In the genomic region with DNA sequence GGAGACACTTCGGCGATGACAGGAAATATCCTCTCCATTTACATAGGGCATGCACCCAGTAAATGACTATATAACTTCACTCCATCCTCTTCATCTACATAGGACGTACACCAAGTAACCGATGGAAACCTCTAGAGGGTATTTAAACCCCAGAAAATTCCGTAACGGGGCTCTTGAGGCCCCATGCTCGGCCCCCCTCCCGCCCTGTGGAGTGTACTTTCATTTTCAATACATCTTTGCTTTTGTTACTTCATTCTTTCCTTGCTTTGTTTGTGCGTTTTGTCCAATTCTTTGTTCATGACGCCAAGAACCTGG, we compare ENCODE assay signal across 8 cellular contexts. TPM values are rescaled to one million over a fixed set of nuclear protein-coding genes. Genes with fewer than 3 reads are reported as not detected.
A peak's percentile ranks its signal among the peaks of the same experiment; 100 is the strongest.
DNase-seq lines count a peak whose midpoint lies in the region; ATAC-seq and TF ChIP-seq lines count a peak whose summit lies in the region.

No MANE protein-coding gene starts in this region.

- POLR2A ChIA-PET in naive thymus-derived CD4-positive, alpha-beta T cell (lab: Charles Lee), result no interaction called here

- no peaks in the 10 kb centered on the region for H3K4me1 ChIP-seq in BE2C
- H3K4me1 ChIP-seq in KMS-11 (ENCODE audit: low read depth, poor library complexity, severe bottlenecking), result no peaks in the 10 kb centered on the region
- no peaks in the 10 kb centered on the region for H3K4me1 ChIP-seq in colonic mucosa
- H3K4me1 ChIP-seq in naive thymus-derived CD4-positive, alpha-beta T cell (ENCODE audit: control insufficient read depth in 2 of 2, insufficient read depth in 2 of 2, low read length in 2 of 2), result peaks cover 0 to 6% of the 10 kb centered on the region in 2 donors

- H3K27me3 ChIP-seq in BE2C, result no peaks in the 10 kb centered on the region
- H3K27me3 ChIP-seq in KMS-11 (ENCODE audit: insufficient read depth, low read depth), result no peaks in the 10 kb centered on the region
- peaks cover 13% of the 10 kb centered on the region for H3K27me3 ChIP-seq in colonic mucosa
- peaks cover 4 to 7% of the 10 kb centered on the region in 2 donors for H3K27me3 ChIP-seq in naive thymus-derived CD4-positive, alpha-beta T cell (ENCODE audit: control insufficient read depth in 2 of 2, insufficient read depth in 2 of 2, low read length in 2 of 2)

- intact Hi-C loops in colonic mucosa (cut with DNase I), result no loop called here
- intact Hi-C loops in naive thymus-derived CD4-positive, alpha-beta T cell (cut with micrococcal nuclease), result loop anchor here in 1 of 2 donors (5.0 kb wide), 1 partner anchor 277 kb away; the partner anchor contains the start of genes HTD2 and RPP14

- no peak for DNase-seq in BE2C
- no peak for DNase-seq in colonic mucosa
- no peak for DNase-seq in naive thymus-derived CD4-positive, alpha-beta T cell
- DNase-seq in LoVo (ENCODE audit: low spot score), result no peak
- DNase-seq in activated CD4-positive, CD25-positive, alpha-beta regulatory T cell (lab: John Stamatoyannopoulos, UW), result no peak
- DNase-seq in HK-2 (ENCODE audit: unreplicated experiment), result no peak
- DNase-seq in HUDEP-2 (lab: John Stamatoyannopoulos, UW; ENCODE audit: unreplicated experiment in 76 of 76), result no peak

- H3K36me3 Mint-ChIP-seq in naive thymus-derived CD4-positive, alpha-beta T cell, result peaks cover 0 to 7% (median 6%) of the 10 kb centered on the region in 5 donors

- peak overlapping the region; percentile 22; the same call in 1 of the 2 replicates for H3K9ac ChIP-seq in KMS-11
- peak overlapping the region; percentile 53 to 76 for H3K9ac ChIP-seq in colonic mucosa (ENCODE audit: low read depth in 2 of 2, low read length in 2 of 2)

- no peaks in the 10 kb centered on the region for H4K20me1 ChIP-seq in KMS-11 (ENCODE audit: insufficient read depth)

- TF ChIP-seq CTCF in BE2C (IDR thresholded peaks at IDR 0.05; ENCODE audit: low read depth, low read length), result no peak
- no peak for TF ChIP-seq CTCF in KMS-11 (conservative IDR thresholded peaks at IDR 0.05; ENCODE audit: low read depth, low read length)
- TF ChIP-seq CTCF in colonic mucosa (IDR thresholded peaks at IDR 0.05), result no peak

- peak overlapping the region; percentile 84 for H3K4me2 ChIP-seq in KMS-11

- no peaks in the 10 kb centered on the region for H3K79me2 ChIP-seq in KMS-11 (ENCODE audit: insufficient read depth, low read depth)

- H3K27me3 Mint-ChIP-seq in naive thymus-derived CD4-positive, alpha-beta T cell, result peaks cover 30 to 60% (median 51%) of the 10 kb centered on the region in 5 donors

- CTCF ChIA-PET in naive thymus-derived CD4-positive, alpha-beta T cell (lab: Charles Lee), result interaction anchor here (1.1 to 1.3 kb wide), 2 partner anchors 15 to 33 kb away, joined by 3 read pairs; no protein-coding TSS in a partner anchor

- H3K4me3 ChIP-seq in BE2C (ENCODE audit: low read depth, low read length) (peak overlapping the region; percentile 76), KMS-11 (IDR thresholded peaks at IDR 0.05; ENCODE audit: insufficient read depth, low read depth, low read length) (peak overlapping the region; percentile 49), colonic mucosa (peak overlapping the region; percentile 46)
- H3K4me3 ChIP-seq in naive thymus-derived CD4-positive, alpha-beta T cell (ENCODE audit: low read length), result peak overlapping the region; percentile 80

- peaks cover 0 to 5% (median 2%) of the 10 kb centered on the region in 11 donors for H3K9me3 Mint-ChIP-seq in naive thymus-derived CD4-positive, alpha-beta T cell

- H3K27ac ChIP-seq in KMS-11 (no peak overlapping the region), colonic mucosa (peak overlapping the region; percentile 54)
- no peak overlapping the region for H3K27ac ChIP-seq in naive thymus-derived CD4-positive, alpha-beta T cell (ENCODE audit: low read depth, low read length)

- peak; percentile 15 for ATAC-seq in naive thymus-derived CD4-positive, alpha-beta T cell

- peak overlapping the region; percentile 94 for H2AFZ ChIP-seq in KMS-11 (ENCODE audit: low read depth)

- H3K27ac Mint-ChIP-seq in naive thymus-derived CD4-positive, alpha-beta T cell, result peak overlapping the region in 3 of 9 donors; percentile 36 to 79 (median 48)

- H3K9me3 ChIP-seq in BE2C (no peaks in the 10 kb centered on the region), colonic mucosa (no peaks in the 10 kb centered on the region)
- H3K9me3 ChIP-seq in naive thymus-derived CD4-positive, alpha-beta T cell (ENCODE audit: control insufficient read depth in 2 of 3, low read length in 3 of 3), result no peaks in the 10 kb centered on the region

- peaks cover 10 to 20% (median 15%) of the 10 kb centered on the region in 7 donors for H3K4me1 Mint-ChIP-seq in naive thymus-derived CD4-positive, alpha-beta T cell

- H3K36me3 ChIP-seq in BE2C, result no peaks in the 10 kb centered on the region
- no peaks in the 10 kb centered on the region for H3K36me3 ChIP-seq in KMS-11 (ENCODE audit: insufficient read depth)
- no peaks in the 10 kb centered on the region for H3K36me3 ChIP-seq in colonic mucosa
- H3K36me3 ChIP-seq in naive thymus-derived CD4-positive, alpha-beta T cell (ENCODE audit: control insufficient read depth in 2 of 3, insufficient read depth in 3 of 3, low read length in 3 of 3), result no peaks in the 10 kb centered on the region

- peak overlapping the region; percentile 90 to 93 (median 91) for H3K4me3 Mint-ChIP-seq in naive thymus-derived CD4-positive, alpha-beta T cell

RNA-seq across cellular contexts. Expression of gene FAM107A, which starts 7.5 kb away (rescaled TPM):
- polyA plus RNA-seq in BE2C (2012; ENCODE audit: insufficient read depth, insufficient read length, low read depth), result not detected
- total RNA-seq in colonic mucosa, result 1 to 10 TPM; 2.2 to 5.1 TPM
- total RNA-seq in naive thymus-derived CD4-positive, alpha-beta T cell, result not detected
- polyA plus RNA-seq in naive thymus-derived CD4-positive, alpha-beta T cell, result not detected

RNA-seq across cellular contexts. Expression of gene ACOX2, which starts 47.7 kb away (rescaled TPM):
- polyA plus RNA-seq in BE2C (2012; ENCODE audit: insufficient read depth, insufficient read length, low read depth), result not detected
- 10 to 100 TPM; 14.6 to 22.4 TPM for total RNA-seq in colonic mucosa
- total RNA-seq in naive thymus-derived CD4-positive, alpha-beta T cell, result not detected
- not detected for polyA plus RNA-seq in naive thymus-derived CD4-positive, alpha-beta T cell

Comparison
In these comparisons a context has a peak if more than half of its experiments do, and no peak if none do; other contexts are left out.
1. RNA of gene ACOX2, which starts 47.7 kb away (total RNA-seq): 14.6 to 22.4 TPM in colonic mucosa; not detected in naive thymus-derived CD4-positive, alpha-beta T cell; every median in the first group is over 10 times any median in the second.
2. Peak in every context shown above with its lines, with median percentiles within 50 percentile points of each other: H3K4me3 ChIP-seq.